In the genomic region with DNA sequence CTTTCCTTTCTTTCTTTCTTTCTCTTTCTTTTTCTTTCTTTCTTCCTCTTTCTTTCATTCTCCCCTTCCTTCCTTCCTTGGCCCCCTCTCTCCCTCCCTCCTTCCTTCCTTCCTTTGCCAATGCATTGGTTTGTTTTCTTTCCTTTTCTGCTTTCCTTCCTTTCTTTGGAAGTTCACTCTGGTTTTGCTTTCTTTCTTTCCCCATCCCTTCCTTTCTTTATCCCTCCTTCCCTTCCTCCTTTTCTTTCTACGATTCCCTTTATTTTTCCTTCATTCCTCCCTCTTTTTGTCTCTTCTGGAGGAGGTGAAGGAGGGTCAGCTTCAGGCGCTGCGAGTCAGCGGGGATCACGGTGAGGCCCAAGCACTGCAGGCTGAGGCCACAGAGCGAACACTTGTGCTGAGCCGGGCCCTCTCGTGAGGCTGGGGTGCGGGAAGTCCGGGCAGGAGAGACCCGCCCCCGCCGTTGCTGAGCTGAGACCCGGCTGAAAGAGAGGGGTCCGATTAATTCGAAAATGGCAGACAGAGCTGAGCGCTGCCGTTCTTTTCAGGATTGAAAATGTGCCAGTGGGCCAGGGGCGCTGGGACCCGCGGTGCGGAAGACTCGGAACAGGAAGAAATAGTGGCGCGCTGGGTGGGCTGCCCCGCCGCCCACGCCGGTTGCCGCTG, we compare ENCODE assay signal across 12 cellular contexts. TPM values are rescaled to one million over a fixed set of nuclear protein-coding genes. Genes with fewer than 3 reads are reported as not detected.
DNase-seq lines count a peak whose midpoint lies in the region; ATAC-seq and TF ChIP-seq lines count a peak whose summit lies in the region.
"Had no signal": no experiment of that assay in that cellular context is flagged by ENCODE, and none has a peak within 500 bp of the region (broad histone marks: within the 10 kb centered on the region; RNA-seq: fewer than 3 reads in every experiment).

No MANE protein-coding gene starts in this region.

- H3K36me3 Mint-ChIP-seq in brain (no peaks in the 10 kb centered on the region), natural killer cell (no peaks in the 10 kb centered on the region)

- H3K27ac ChIP-seq in BLaER1 treated with 17β-estradiol and CSF1 and Interleukin-3, amounts not matched to agents 10 nM and 100 nM, result no peak overlapping the region
- H3K27ac ChIP-seq in Peyer's patch, result no peak overlapping the region
- H3K27ac ChIP-seq: GM23248 had no signal

- peak; percentile 9 for DNase-seq in HT-29 (ENCODE audit: low spot score)
- no peak for DNase-seq in natural killer cell
- no peak for DNase-seq in GM19240 (ENCODE audit: insufficient read length, low spot score)
- DNase-seq in HPDE6-E6E7 (ENCODE audit: extremely low spot score), result no peak
- DNase-seq in Peyer's patch, result no peak
- no peak for DNase-seq in NK-92 treated with Interleukin-12 subunit alpha and Interleukin-12 subunit beta, amount 100 ng/mL, for 24 hours (lab: John Stamatoyannopoulos, UW)
- DNase-seq: MV-4-11, nucleus accumbens, substantia nigra had no signal

- peaks cover 23 to 57% (median 49%) of the 10 kb centered on the region in 10 experiments for H3K4me1 ChIP-seq in BLaER1 treated with 17β-estradiol and CSF1 and Interleukin-3, amounts not matched to agents 10 nM and 100 nM
- peaks cover 0 to 59% (median 9%) of the 10 kb centered on the region in 4 donors for H3K4me1 ChIP-seq in Peyer's patch

- TF ChIP-seq POLR2A in Peyer's patch (IDR thresholded peaks at IDR 0.05), result no peak

- peak overlapping the region in 7 of 11 experiments; percentile 91 to 95 (median 93); a peak in 13 of 22 replicates for H3K4me2 ChIP-seq in BLaER1 treated with 17β-estradiol and CSF1 and Interleukin-3, amounts not matched to agents 10 nM and 100 nM

- no peak for ATAC-seq in natural killer cell

- peak overlapping the region; percentile 12 to 88 (median 74) for H3K4me3 Mint-ChIP-seq in brain
- peak overlapping the region; percentile 14 for H3K4me3 Mint-ChIP-seq in natural killer cell

- H3K4me1 Mint-ChIP-seq in brain, result peaks cover 13% of the 10 kb centered on the region
- peaks cover 0 to 14% of the 10 kb centered on the region in 2 donors for H3K4me1 Mint-ChIP-seq in natural killer cell

- no peak overlapping the region for H3K9ac ChIP-seq in BLaER1 treated with 17β-estradiol and CSF1 and Interleukin-3, amounts not matched to agents 10 nM and 100 nM
- H3K9ac ChIP-seq: GM23248 had no signal

- H3K27ac Mint-ChIP-seq in brain (no peak overlapping the region), natural killer cell (no peak overlapping the region)

- TF ChIP-seq CTCF in brain (conservative IDR thresholded peaks at IDR 0.05), result no peak
- TF ChIP-seq CTCF in natural killer cell (IDR thresholded peaks at IDR 0.05), result no peak
- no peak for TF ChIP-seq CTCF in Peyer's patch (IDR thresholded peaks at IDR 0.05)

- peak overlapping the region in 3 of 10 experiments; percentile 14 to 33 (median 15); a peak in 2 of 20 replicates for H3K4me3 ChIP-seq in BLaER1 treated with 17β-estradiol and CSF1 and Interleukin-3, amounts not matched to agents 10 nM and 100 nM
- H3K4me3 ChIP-seq in Peyer's patch, result peak overlapping the region in 2 of 4 donors; percentile 15 to 35
- H3K4me3 ChIP-seq: GM23248 had no signal

- peaks cover 0 to 97% (median 94%) of the 10 kb centered on the region in 11 experiments; a peak in 18 of 22 replicates for H4K20me1 ChIP-seq in BLaER1 treated with 17β-estradiol and CSF1 and Interleukin-3, amounts not matched to agents 10 nM and 100 nM

- H3K27me3 Mint-ChIP-seq in brain (peaks cover 96% of the 10 kb centered on the region), natural killer cell (ENCODE audit: low read depth in 2 of 2) (peaks cover 52 to 55% of the 10 kb centered on the region in 2 donors)

- H3K9me3 Mint-ChIP-seq in brain (peaks cover 0 to 2% (median 2%) of the 10 kb centered on the region in 5 experiments), natural killer cell (no peaks in the 10 kb centered on the region)

- intact Hi-C loops in natural killer cell (cut with micrococcal nuclease), result no loop called here

- H3K36me3 ChIP-seq in BLaER1 treated with 17β-estradiol and CSF1 and Interleukin-3, amounts not matched to agents 10 nM and 100 nM, result no peaks in the 10 kb centered on the region
- no peaks in the 10 kb centered on the region for H3K36me3 ChIP-seq in Peyer's patch

- peaks cover 17 to 24% (median 20%) of the 10 kb centered on the region in 11 experiments for H3K9me3 ChIP-seq in BLaER1 treated with 17β-estradiol and CSF1 and Interleukin-3, amounts not matched to agents 10 nM and 100 nM (replicated peaks in 1 of 11)
- H3K9me3 ChIP-seq in Peyer's patch, result no peaks in the 10 kb centered on the region

- H3K27me3 ChIP-seq in BLaER1 treated with 17β-estradiol and CSF1 and Interleukin-3, amounts not matched to agents 10 nM and 100 nM, result peaks cover 99 to 100% (median 100%) of the 10 kb centered on the region in 11 experiments
- peaks cover 0 to 80% of the 10 kb centered on the region in 2 donors for H3K27me3 ChIP-seq in Peyer's patch

RNA-seq across cellular contexts. Expression of a gene that starts 1.5 kb away (rescaled TPM):
- 9.9 and 11.4 TPM in 2 replicates for total RNA-seq in HT-29 (2014; rRNA removed; shearing (Covaris generic))
- 0.34 TPM for polyA plus RNA-seq in brain (ENCODE audit: insufficient read depth, low read depth, low replicate concordance)
- total RNA-seq in natural killer cell, result not detected
- not detected for total RNA-seq in Peyer's patch
- total RNA-seq: GM23248 had no signal

Comparison
In these comparisons a context has a peak if more than half of its experiments do, and no peak if none do; other contexts are left out.
1. RNA of a gene that starts 1.5 kb away (total RNA-seq): 9.9 to 11.4 TPM in HT-29; not detected in natural killer cell and not detected in Peyer's patch; every median in the first group is over 10 times any median in the second.